ENCODE assay signal across 1 cellular context in the genomic region with DNA sequence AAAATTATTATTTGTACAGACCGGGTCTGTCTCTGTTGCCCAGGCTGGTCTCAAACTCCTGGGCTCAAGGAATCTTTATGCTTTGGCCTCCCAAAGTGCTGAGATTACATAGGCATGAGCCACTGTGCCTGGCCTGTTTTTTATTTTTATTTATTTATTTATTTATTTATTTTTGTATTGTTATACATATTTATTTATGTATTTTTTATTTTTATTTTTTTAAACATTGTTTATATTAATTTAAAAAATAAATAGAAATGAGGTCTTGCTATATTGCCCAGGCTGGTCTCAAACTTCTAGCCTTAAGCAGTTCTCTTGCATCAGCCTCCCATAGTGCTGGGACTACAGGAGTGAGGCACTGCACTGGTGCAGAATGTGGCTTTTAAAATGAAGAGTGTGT.
TF ChIP-seq lines count a peak whose summit lies in the region.

No MANE protein-coding gene starts in this region.

TF ChIP-seq in H1, 55 proteins besides CTCF, POLR2A, EP300 and RAD21:
- TF ChIP-seq SIN3A (conservative IDR thresholded peaks at IDR 0.05 in 1 of 2, IDR thresholded peaks at IDR 0.05 in 1 of 2; ENCODE audit: low read depth in 1 of 2, low read length in 2 of 2): no peak
